Comparison of ENCODE assay signal across 8 cellular contexts in genomic region chr12:82359115-82359478, GRCh38. TPM values are rescaled to one million over a fixed set of nuclear protein-coding genes. Genes with fewer than 3 reads are reported as not detected.
A peak's percentile ranks its signal among the peaks of the same experiment; 100 is the strongest.
DNase-seq lines count a peak whose midpoint lies in the region; ATAC-seq and TF ChIP-seq lines count a peak whose summit lies in the region.

No MANE protein-coding gene starts in this region.

- H3K27me3 Mint-ChIP-seq in activated naive CD4-positive, alpha-beta T cell treated with anti-CD3 and anti-CD28 coated beads for 36 hours (ENCODE audit: low read depth): no peaks in the 10 kb centered on the region

- peak overlapping the region; percentile 75 for H3K4me2 ChIP-seq in mesendoderm (ENCODE audit: low read length)

- H3K4me1 Mint-ChIP-seq in activated naive CD4-positive, alpha-beta T cell treated with anti-CD3 and anti-CD28 coated beads for 36 hours (ENCODE audit: low read depth): peaks cover 47% of the 10 kb centered on the region

- ATAC-seq in HG03066 (IDR thresholded peaks at IDR 0.05; ENCODE audit: low read depth, unreplicated experiment) (peak; percentile 14), upper lobe of right lung (no peak)

- H2BK5ac ChIP-seq in mesendoderm (ENCODE audit: low read length): no peak overlapping the region

- no peaks in the 10 kb centered on the region for H3K9me3 Mint-ChIP-seq in activated naive CD4-positive, alpha-beta T cell treated with anti-CD3 and anti-CD28 coated beads for 36 hours

- H3K4ac ChIP-seq in mesendoderm (ENCODE audit: low read depth, low read length): no peak overlapping the region

- peak overlapping the region; percentile 90 to 98 for H3K27ac ChIP-seq in coronary artery
- H3K27ac ChIP-seq in mesendoderm (ENCODE audit: low read depth, low read length): no peak overlapping the region
- peak overlapping the region; percentile 98 for H3K27ac ChIP-seq in upper lobe of right lung

- H3K4me3 ChIP-seq in coronary artery (peak overlapping the region; percentile 75), mesendoderm (ENCODE audit: low read length) (peak overlapping the region; percentile 60), upper lobe of right lung (peak overlapping the region; percentile 100)

- no peak for TF ChIP-seq CTCF in coronary artery (IDR thresholded peaks at IDR 0.05)
- no peak for TF ChIP-seq CTCF in upper lobe of right lung (IDR thresholded peaks at IDR 0.05)

- H3K36me3 ChIP-seq in mesendoderm (ENCODE audit: control insufficient read depth, insufficient read depth, low read length) (no peaks in the 10 kb centered on the region), upper lobe of right lung (peaks cover 27% of the 10 kb centered on the region)

- WGBS in mesendoderm (ENCODE audit: extremely low coverage, insufficient coverage, low lambda C conversion rate): no CpG with 5 or more reads among the region's 4 CpGs

- peaks cover 31% of the 10 kb centered on the region for H3K36me3 Mint-ChIP-seq in activated naive CD4-positive, alpha-beta T cell treated with anti-CD3 and anti-CD28 coated beads for 36 hours (ENCODE audit: low read depth)

- peak overlapping the region; percentile 70 for H3K56ac ChIP-seq in mesendoderm (ENCODE audit: low read length)

- peaks cover 5% of the 10 kb centered on the region for H3K4me1 ChIP-seq in mesendoderm (ENCODE audit: control insufficient read depth, low read depth, low read length)
- H3K4me1 ChIP-seq in upper lobe of right lung: peaks cover 38% of the 10 kb centered on the region

- H2BK120ac ChIP-seq in mesendoderm (ENCODE audit: low read depth, low read length): no peak overlapping the region

- H3K4me3 Mint-ChIP-seq in activated naive CD4-positive, alpha-beta T cell treated with anti-CD3 and anti-CD28 coated beads for 36 hours: peak overlapping the region; percentile 93

- no peak overlapping the region for H2BK15ac ChIP-seq in mesendoderm (replicated peaks; ENCODE audit: low read depth)

- no peak overlapping the region for H3K23ac ChIP-seq in mesendoderm (ENCODE audit: low read length)

- intact Hi-C loops in activated naive CD4-positive, alpha-beta T cell treated with anti-CD3 and anti-CD28 coated beads for 36 hours (cut with micrococcal nuclease): loop anchor here (5.0 kb wide), 2 partner anchors 417 to 562 kb away; no protein-coding TSS in a partner anchor
- intact Hi-C loops in upper lobe of right lung (cut with DNase I): no loop called here

- H3K9ac ChIP-seq in mesendoderm (ENCODE audit: low read length): peak overlapping the region; percentile 55

- peak; percentile 11 for DNase-seq in activated naive CD4-positive, alpha-beta T cell treated with anti-CD3 and anti-CD28 coated beads for 36 hours
- DNase-seq in activated naive CD4-positive, alpha-beta T cell treated with anti-CD3 and anti-CD28 coated beads, Interleukin-2, amount 50 U/mL, for 16 hours: no peak
- DNase-seq in OCI-M1 (lab: John Stamatoyannopoulos, UW) (peak; percentile 62), coronary artery (ENCODE audit: low spot score) (peak; percentile 71), mesendoderm (peak; percentile 40), upper lobe of right lung (no peak), inferior parietal cortex (ENCODE audit: extremely low spot score) (no peak)

- H3K27ac Mint-ChIP-seq in activated naive CD4-positive, alpha-beta T cell treated with anti-CD3 and anti-CD28 coated beads for 36 hours: peak overlapping the region; percentile 96

- H3K27me3 ChIP-seq in mesendoderm (ENCODE audit: insufficient read depth, low read length, poor library complexity) (no peaks in the 10 kb centered on the region), upper lobe of right lung (no peaks in the 10 kb centered on the region)

- H3K79me1 ChIP-seq in mesendoderm (ENCODE audit: low read length): peaks cover 1% of the 10 kb centered on the region

- no peaks in the 10 kb centered on the region for H3K9me3 ChIP-seq in upper lobe of right lung

- CTCF ChIA-PET in activated naive CD4-positive, alpha-beta T cell treated with anti-CD3 and anti-CD28 coated beads for 36 hours (lab: Charles Lee): interaction anchor here (0.6 to 1.2 kb wide), 5 partner anchors 8 to 717 kb away, joined by 3 to 5 read pairs (median 3); no protein-coding TSS in a partner anchor

- peaks cover 21% of the 10 kb centered on the region for H3K79me2 ChIP-seq in mesendoderm (ENCODE audit: control insufficient read depth, insufficient read depth, low read length)

- no peak overlapping the region for H4K8ac ChIP-seq in mesendoderm (ENCODE audit: low read depth, low read length)

- no peak overlapping the region for H2AK5ac ChIP-seq in mesendoderm (ENCODE audit: low read length)

- no peak overlapping the region for H3K18ac ChIP-seq in mesendoderm (ENCODE audit: low read length)

- no peak overlapping the region for H4K5ac ChIP-seq in mesendoderm (ENCODE audit: low read length)

RNA-seq across cellular contexts. Expression of gene METTL25, which starts 0.8 kb away (rescaled TPM):
- 1 to 10 TPM; 4.1 to 5.7 TPM for total RNA-seq in activated naive CD4-positive, alpha-beta T cell treated with anti-CD3 and anti-CD28 coated beads for 36 hours
- polyA plus RNA-seq in mesendoderm (2013, experiment 1 of 2): 11.4 TPM
- polyA plus RNA-seq in mesendoderm (2013, experiment 2 of 2): 12.3 TPM
- 15.1 TPM for total RNA-seq in upper lobe of right lung

RNA-seq across cellular contexts. Expression of gene CCDC59, which starts 0.9 kb away (rescaled TPM):
- total RNA-seq in activated naive CD4-positive, alpha-beta T cell treated with anti-CD3 and anti-CD28 coated beads for 36 hours: 10 to 100 TPM; 87.1 to 93.3 TPM
- polyA plus RNA-seq in mesendoderm (2013, experiment 1 of 2): 176 TPM
- 175 TPM for polyA plus RNA-seq in mesendoderm (2013, experiment 2 of 2)
- total RNA-seq in upper lobe of right lung: 35.7 TPM

Comparison
In these comparisons a context has a peak if more than half of its experiments do, and no peak if none do; other contexts are left out.
1. DNase-seq: peak in activated naive CD4-positive, alpha-beta T cell treated with anti-CD3 and anti-CD28 coated beads for 36 hours (single experiment), OCI-M1 (single experiment), coronary artery (single experiment) and mesendoderm (single experiment); none in activated naive CD4-positive, alpha-beta T cell treated with anti-CD3 and anti-CD28 coated beads, Interleukin-2, amount 50 U/mL, for 16 hours (single experiment), upper lobe of right lung (single experiment) and inferior parietal cortex (single experiment).
2. Peak in every context shown above with its lines, with median percentiles within 50 percentile points of each other: H3K4me3 ChIP-seq.